In genomic region chr4:58192217-58192616, GRCh38 we compare ENCODE assay signal across 17 cellular contexts.
A peak's percentile ranks its signal among the peaks of the same experiment; 100 is the strongest.
DNase-seq lines count a peak whose midpoint lies in the region; TF ChIP-seq lines count a peak whose summit lies in the region.
"Had no signal": no experiment of that assay in that cellular context is flagged by ENCODE, and none has a peak within 500 bp of the region (broad histone marks: within the 10 kb centered on the region; RNA-seq: fewer than 3 reads in every experiment).

No MANE protein-coding gene starts in this region.

- H3K27ac ChIP-seq in HUES48 (ENCODE audit: low read depth, low read length) (peak overlapping the region; percentile 73), endodermal cell (ENCODE audit: low read depth, low read length) (peak overlapping the region; percentile 49), neural progenitor cell (no peak overlapping the region)
- H3K27ac ChIP-seq: BLaER1, KMS-11 had no signal

- H3K36me3 Mint-ChIP-seq in endodermal cell (ENCODE audit: low read depth), result peaks cover 11% of the 10 kb centered on the region
- H3K36me3 Mint-ChIP-seq in neural progenitor cell, result no peaks in the 10 kb centered on the region
- H3K36me3 Mint-ChIP-seq: CD8-positive, alpha-beta T cell had no signal

- 11 to 60% methylated on average over 1 to 2 of the region's 2 CpGs for WGBS in endodermal cell (ENCODE audit: insufficient coverage in 1 of 2, insufficient read length in 1 of 2), 2 experiments

- no peak overlapping the region for H3K4me3 Mint-ChIP-seq in endodermal cell
- H3K4me3 Mint-ChIP-seq in neural progenitor cell, result no peak overlapping the region
- H3K4me3 Mint-ChIP-seq: CD8-positive, alpha-beta T cell; HFFc6 had no signal

- TF ChIP-seq CTCF in endodermal cell (conservative IDR thresholded peaks at IDR 0.05) (no peak), neural progenitor cell (IDR thresholded peaks at IDR 0.05) (no peak)

- H3K4me2 ChIP-seq in neural progenitor cell, result no peak overlapping the region
- H3K4me2 ChIP-seq: BLaER1, KMS-11 had no signal

- peaks cover 21% of the 10 kb centered on the region for H3K4me1 ChIP-seq in HUES48 (ENCODE audit: control insufficient read depth, insufficient read depth, low read length)
- peaks cover 5% of the 10 kb centered on the region for H3K4me1 ChIP-seq in endodermal cell (ENCODE audit: control insufficient read depth, insufficient read depth, low read length)
- H3K4me1 ChIP-seq in neural progenitor cell, result no peaks in the 10 kb centered on the region
- H3K4me1 ChIP-seq: BLaER1 had no signal

- H3K9ac ChIP-seq in HUES48 (ENCODE audit: low read depth, low read length), result peak overlapping the region; percentile 15
- peak overlapping the region; percentile 70 for H3K9ac ChIP-seq in endodermal cell (ENCODE audit: extremely low read depth, low read length, poor library complexity, severe bottlenecking)
- H3K9ac ChIP-seq in neural progenitor cell, result no peak overlapping the region
- H3K9ac ChIP-seq: BLaER1, KMS-11 had no signal

- peaks cover 7% of the 10 kb centered on the region for H3F3A ChIP-seq in neural progenitor cell (ENCODE audit: low read depth)

- no peak overlapping the region; the same call in 1 of the 2 replicates for H3K4me3 ChIP-seq in HUES48 (ENCODE audit: low read depth, low read length)
- peak overlapping the region; percentile 55 for H3K4me3 ChIP-seq in endodermal cell (ENCODE audit: low read length)
- H3K4me3 ChIP-seq in neural progenitor cell, result no peak overlapping the region
- H3K4me3 ChIP-seq: BLaER1 had no signal

- H3K9me3 ChIP-seq in HUES48 (ENCODE audit: control insufficient read depth, insufficient read depth, low read length) (0 out of 2 replicates have a peak, but pooled peaks cover 3% of the 10 kb centered on the region), endodermal cell (ENCODE audit: control insufficient read depth, low read length) (peaks cover 44% of the 10 kb centered on the region), neural progenitor cell (ENCODE audit: low read depth) (no peaks in the 10 kb centered on the region)
- H3K9me3 ChIP-seq: BLaER1 had no signal

- peaks cover 22% of the 10 kb centered on the region for H3K4me1 Mint-ChIP-seq in endodermal cell
- peaks cover 4% of the 10 kb centered on the region for H3K4me1 Mint-ChIP-seq in neural progenitor cell

- H3K27me3 Mint-ChIP-seq in endodermal cell (ENCODE audit: insufficient read depth) (no peaks in the 10 kb centered on the region), neural progenitor cell (ENCODE audit: insufficient read depth, low read depth) (no peaks in the 10 kb centered on the region)

- H3K9me3 Mint-ChIP-seq in endodermal cell (peaks cover 26% of the 10 kb centered on the region), neural progenitor cell (no peaks in the 10 kb centered on the region)

- peak overlapping the region; percentile 27 for H2AFZ ChIP-seq in neural progenitor cell (replicated peaks)

- no peaks in the 10 kb centered on the region for H3K79me2 ChIP-seq in neural progenitor cell (ENCODE audit: low read depth)

- peak; percentile 8 for DNase-seq in ELR (ENCODE audit: low read depth)
- no peak for DNase-seq in endodermal cell
- no peak for DNase-seq in neural progenitor cell (ENCODE audit: low spot score)
- no peak for DNase-seq in epidermal melanocyte (ENCODE audit: insufficient read length, low spot score)
- no peak for DNase-seq in GOT3 (lab: John Stamatoyannopoulos, UW)
- no peak for DNase-seq in COLO829 (ENCODE audit: low spot score)
- DNase-seq: 8988T; CD8-positive, alpha-beta T cell; COR-L47; DMS 273 treated with DMSO at 0.1 percent for 48 hours; DMS53; DND-41; EL; HFFc6 had no signal

- H3K27me3 ChIP-seq in HUES48 (ENCODE audit: control insufficient read depth, insufficient read depth, low read length) (no peaks in the 10 kb centered on the region), endodermal cell (ENCODE audit: control insufficient read depth, insufficient read depth, low read length, poor library complexity, severe bottlenecking) (no peaks in the 10 kb centered on the region), neural progenitor cell (no peaks in the 10 kb centered on the region)
- H3K27me3 ChIP-seq: BLaER1 had no signal

- no peaks in the 10 kb centered on the region for H4K20me1 ChIP-seq in neural progenitor cell (ENCODE audit: low read depth)
- H4K20me1 ChIP-seq: BLaER1 had no signal

- H3K27ac Mint-ChIP-seq in endodermal cell, result peak overlapping the region; percentile 93
- H3K27ac Mint-ChIP-seq in neural progenitor cell, result no peak overlapping the region
- H3K27ac Mint-ChIP-seq: CD8-positive, alpha-beta T cell; HFFc6 had no signal

- no peaks in the 10 kb centered on the region for H3K36me3 ChIP-seq in HUES48 (ENCODE audit: control insufficient read depth, insufficient read depth, low read length)
- H3K36me3 ChIP-seq in endodermal cell (ENCODE audit: control insufficient read depth, insufficient read depth, low read length), result no peaks in the 10 kb centered on the region
- H3K36me3 ChIP-seq in neural progenitor cell, result no peaks in the 10 kb centered on the region
- H3K36me3 ChIP-seq: BLaER1 had no signal
